In genomic region chr6:31158140-31158862, GRCh38 we compare ENCODE assay signal across 8 cellular contexts. TPM values are rescaled to one million over a fixed set of nuclear protein-coding genes. Genes with fewer than 3 reads are reported as not detected.
DNase-seq lines count a peak whose midpoint lies in the region; ATAC-seq lines count a peak whose summit lies in the region.

TSS of gene TCF19 (plus strand) at chr6:31158589. CDS start at chr6:31159470, 881 bp downstream.

- peaks cover 11% of the 10 kb centered on the region for H3K4me1 ChIP-seq in effector memory CD4-positive, alpha-beta T cell (ENCODE audit: control insufficient read depth, insufficient read depth, low read length, poor library complexity, severe bottlenecking)

- no peaks in the 10 kb centered on the region for H3K9me3 Mint-ChIP-seq in memory B cell

- DNase-seq in Caki2 (ENCODE audit: low read depth) (peak; percentile 100), HUDEP-2 (lab: John Stamatoyannopoulos, UW; ENCODE audit: unreplicated experiment in 76 of 76) (peak; percentile 90 to 100 (median 99)), NOMO-1 treated with dmso at 0.1 percent for 144 hours (lab: John Stamatoyannopoulos, UW; ENCODE audit: unreplicated experiment) (peak; percentile 96), memory B cell (ENCODE audit: low spot score in 2 of 2) (peak; percentile 93 to 95)
- DNase-seq in activated CD8-positive, alpha-beta memory T cell treated with anti-CD3 and anti-CD28 coated beads for 4 hours (ENCODE audit: low read depth in 2 of 2): peak; percentile 98 to 99
- peak; percentile 99 for DNase-seq in effector memory CD4-positive, alpha-beta T cell
- peak; percentile 99 for DNase-seq in stimulated activated CD8-positive, alpha-beta memory T cell treated with anti-CD3 and anti-CD28 coated beads, Interleukin-12 subunit alpha, Interleukin-12 subunit beta, amount 100 ng/mL, for 1 hour (ENCODE audit: low read depth)

- peak within 1 kb of the TSS; percentile 62 for H3K27ac ChIP-seq in effector memory CD4-positive, alpha-beta T cell (ENCODE audit: insufficient read depth, low read length, poor library complexity, severe bottlenecking)

- no peaks in the 10 kb centered on the region for H3K27me3 Mint-ChIP-seq in memory B cell

- ATAC-seq in GM21390 (IDR thresholded peaks at IDR 0.05; ENCODE audit: unreplicated experiment) (peak; percentile 79), memory B cell (ENCODE audit: low read depth) (peak; percentile 86)

- H3K36me3 Mint-ChIP-seq in memory B cell: peaks cover 9% of the 10 kb centered on the region

- H3K4me1 Mint-ChIP-seq in memory B cell: peaks cover 16% of the 10 kb centered on the region

- peak within 1 kb of the TSS; percentile 70 for H3K4me3 ChIP-seq in effector memory CD4-positive, alpha-beta T cell (ENCODE audit: insufficient read depth, low read depth, low read length, poor library complexity, severe bottlenecking)

- H3K4me3 Mint-ChIP-seq in memory B cell: peak within 1 kb of the TSS; percentile 92

- in situ Hi-C loops in Caki2 (cut with HindIII; ENCODE audit: low pct_unique_long_range_greater_than_20kb, low sequenced_read_pairs): no loop called here

- peak within 1 kb of the TSS; percentile 83 for H3K27ac Mint-ChIP-seq in memory B cell

- no peaks in the 10 kb centered on the region for H3K9me3 ChIP-seq in effector memory CD4-positive, alpha-beta T cell (ENCODE audit: control insufficient read depth, low read length)

- H3K27me3 ChIP-seq in effector memory CD4-positive, alpha-beta T cell (replicated peaks; ENCODE audit: control insufficient read depth, insufficient read depth, low read length, poor library complexity, severe bottlenecking): no peaks in the 10 kb centered on the region

- H3K36me3 ChIP-seq in effector memory CD4-positive, alpha-beta T cell (ENCODE audit: control insufficient read depth, insufficient read depth, low read length): no peaks in the 10 kb centered on the region

RNA-seq across cellular contexts. Expression of gene TCF19, which starts in this region (rescaled TPM):
- total RNA-seq in Caki2 (2014; rRNA removed; shearing (Covaris generic); ENCODE audit: low replicate concordance): 34.9 and 37.6 TPM in 2 replicates

Comparison
In these comparisons a context has a peak if more than half of its experiments do, and no peak if none do; other contexts are left out.
1. Peak in every context shown above with its lines: DNase-seq, ATAC-seq, H3K4me3 ChIP-seq and H3K27ac ChIP-seq.